3 cellular contexts compared by ENCODE assay signal in genomic region chr1:10960406-10960805, GRCh38.
TF ChIP-seq lines count a peak whose summit lies in the region.

No MANE protein-coding gene starts in this region.

TF ChIP-seq in SK-N-SH treated with all-trans-retinoic acid at 6 μM for 48 hours, 23 proteins besides CTCF, POLR2A, EP300 and RAD21 (continues in another document):
- TF ChIP-seq BACH2 (CRISPR knock-in tag; IDR thresholded peaks at IDR 0.05; ENCODE audit: borderline replicate concordance): no peak
- no peak for TF ChIP-seq TSHZ2 (CRISPR knock-in tag; IDR thresholded peaks at IDR 0.05)
- TF ChIP-seq GLIS3 (CRISPR knock-in tag; IDR thresholded peaks at IDR 0.05): no peak
- TF ChIP-seq ESRRG (CRISPR knock-in tag; IDR thresholded peaks at IDR 0.05): no peak
- no peak for TF ChIP-seq PPARA (CRISPR knock-in tag; IDR thresholded peaks at IDR 0.05; ENCODE audit: borderline replicate concordance)
- no peak for TF ChIP-seq ZC3H10 (CRISPR knock-in tag; IDR thresholded peaks at IDR 0.05)
- no peak for TF ChIP-seq ARNTL (CRISPR knock-in tag; IDR thresholded peaks at IDR 0.05; ENCODE audit: borderline replicate concordance, low read depth)
- no peak for TF ChIP-seq SNAI2 (CRISPR knock-in tag; IDR thresholded peaks at IDR 0.05)
- no peak for TF ChIP-seq PATZ1 (CRISPR knock-in tag; IDR thresholded peaks at IDR 0.05; ENCODE audit: borderline replicate concordance)
- TF ChIP-seq CSDC2 (CRISPR knock-in tag; IDR thresholded peaks at IDR 0.05): no peak
- TF ChIP-seq ZNF565 (CRISPR knock-in tag; conservative IDR thresholded peaks at IDR 0.05; ENCODE audit: low read depth): no peak
- no peak for TF ChIP-seq ZNF8 (CRISPR knock-in tag; IDR thresholded peaks at IDR 0.05)
- TF ChIP-seq POU6F1 (CRISPR knock-in tag; IDR thresholded peaks at IDR 0.05; ENCODE audit: borderline replicate concordance, low read depth): no peak
- TF ChIP-seq ZFP30 (CRISPR knock-in tag; IDR thresholded peaks at IDR 0.05): no peak

TF ChIP-seq in SK-N-SH, 30 proteins besides CTCF, POLR2A, EP300 and RAD21:
- TF ChIP-seq USF2 (IDR thresholded peaks at IDR 0.05; ENCODE audit: borderline replicate concordance, low read depth, low read length): no peak
- TF ChIP-seq USF1 (IDR thresholded peaks at IDR 0.05; ENCODE audit: borderline replicate concordance, low read depth): no peak
- TF ChIP-seq ZBTB33 (IDR thresholded peaks at IDR 0.05; ENCODE audit: borderline replicate concordance, low read depth): no peak
- no peak for TF ChIP-seq TAF1 (IDR thresholded peaks at IDR 0.05; ENCODE audit: borderline replicate concordance, low read depth, low read length)
- no peak for TF ChIP-seq YY1 (IDR thresholded peaks at IDR 0.05; ENCODE audit: low read depth)
- TF ChIP-seq RXRA (IDR thresholded peaks at IDR 0.05; ENCODE audit: borderline replicate concordance, low read depth): no peak
- TF ChIP-seq SIN3A (IDR thresholded peaks at IDR 0.05; ENCODE audit: borderline replicate concordance, low read depth, low read length): no peak
- TF ChIP-seq TCF12 (IDR thresholded peaks at IDR 0.05): no peak
- no peak for TF ChIP-seq GATA2 (CRISPR knock-in tag; IDR thresholded peaks at IDR 0.05)
- TF ChIP-seq IRF3 (IDR thresholded peaks at IDR 0.05; ENCODE audit: low read depth, low read length): no peak
- no peak for TF ChIP-seq EZH2phosphoT487 (IDR thresholded peaks at IDR 0.05; ENCODE audit: borderline replicate concordance, low read depth)
- TF ChIP-seq NRF1 (IDR thresholded peaks at IDR 0.05; ENCODE audit: low read depth, low read length): no peak
- no peak for TF ChIP-seq SMC3 (IDR thresholded peaks at IDR 0.05; ENCODE audit: low read depth, low read length)

TF ChIP-seq in H1, 55 proteins besides CTCF, POLR2A, EP300 and RAD21:
- TF ChIP-seq E2F6 (IDR thresholded peaks at IDR 0.05) (no peak), MAFK (IDR thresholded peaks at IDR 0.05; ENCODE audit: low read depth, low read length) (no peak), GTF2F1 (IDR thresholded peaks at IDR 0.05; ENCODE audit: borderline replicate concordance, low read depth, low read length) (no peak), SUZ12 (IDR thresholded peaks at IDR 0.05; ENCODE audit: low read length) (no peak)
